In genomic region chr10:62463364-62463763, GRCh38 we compare ENCODE assay signal across 22 cellular contexts.
DNase-seq lines count a peak whose midpoint lies in the region; ATAC-seq lines count a peak whose summit lies in the region.
"Had no signal": no experiment of that assay in that cellular context is flagged by ENCODE, and none has a peak within 500 bp of the region (broad histone marks: within the 10 kb centered on the region; RNA-seq: fewer than 3 reads in every experiment).

No MANE protein-coding gene starts in this region.

- peak; percentile 47 for ATAC-seq in activated CD4-positive, alpha-beta T cell treated with anti-CD3 and anti-CD28 coated beads for 36 hours
- peak; percentile 39 for ATAC-seq in HG02885 (IDR thresholded peaks at IDR 0.05; ENCODE audit: poor library complexity, unreplicated experiment)
- peak; percentile 50 for ATAC-seq in activated T-helper 17 cell treated with anti-CD3 and anti-CD28 coated beads, Interleukin-2, amount 50 U/mL, for 72 hours (replicated peaks)
- peak; percentile 79 for ATAC-seq in stimulated activated effector memory CD8-positive, alpha-beta T cell treated with anti-CD3 and anti-CD28 coated beads, Interleukin-12 subunit alpha, Interleukin-12 subunit beta, amount 100 ng/mL, for 72 hours
- ATAC-seq in GM21576 (IDR thresholded peaks at IDR 0.05; ENCODE audit: unreplicated experiment) = no peak
- ATAC-seq: A549; CD8-positive, alpha-beta T cell; GM12878 had no signal

- H3K36me3 Mint-ChIP-seq in activated CD4-positive, alpha-beta T cell treated with anti-CD3 and anti-CD28 coated beads for 36 hours (ENCODE audit: low read depth) = no peaks in the 10 kb centered on the region
- H3K36me3 Mint-ChIP-seq in activated T-helper 17 cell treated with anti-CD3 and anti-CD28 coated beads, Interleukin-2, amount 50 U/mL, for 72 hours (ENCODE audit: low read depth) = no peaks in the 10 kb centered on the region
- H3K36me3 Mint-ChIP-seq in stimulated activated effector memory CD8-positive, alpha-beta T cell treated with anti-CD3 and anti-CD28 coated beads, Interleukin-12 subunit alpha, Interleukin-12 subunit beta, amount 100 ng/mL, for 72 hours = no peaks in the 10 kb centered on the region
- H3K36me3 Mint-ChIP-seq: CD8-positive, alpha-beta T cell had no signal

- CTCF ChIA-PET in activated CD4-positive, alpha-beta T cell treated with anti-CD3 and anti-CD28 coated beads for 36 hours (lab: Charles Lee) = interaction anchor here (0.6 to 2.4 kb wide), 6 partner anchors 13 to 219 kb away, joined by 3 to 9 read pairs (median 4); no protein-coding TSS in a partner anchor

- no peak overlapping the region for H3K27ac Mint-ChIP-seq in activated CD4-positive, alpha-beta T cell treated with anti-CD3 and anti-CD28 coated beads for 36 hours
- H3K27ac Mint-ChIP-seq in activated T-helper 17 cell treated with anti-CD3 and anti-CD28 coated beads, Interleukin-2, amount 50 U/mL, for 72 hours = no peak overlapping the region
- H3K27ac Mint-ChIP-seq in stimulated activated effector memory CD8-positive, alpha-beta T cell treated with anti-CD3 and anti-CD28 coated beads, Interleukin-12 subunit alpha, Interleukin-12 subunit beta, amount 100 ng/mL, for 72 hours = no peak overlapping the region
- H3K27ac Mint-ChIP-seq: B cell; CD4-positive, alpha-beta T cell; CD8-positive, alpha-beta T cell had no signal

- no peaks in the 10 kb centered on the region for H3K4me1 Mint-ChIP-seq in activated CD4-positive, alpha-beta T cell treated with anti-CD3 and anti-CD28 coated beads for 36 hours
- no peaks in the 10 kb centered on the region for H3K4me1 Mint-ChIP-seq in activated T-helper 17 cell treated with anti-CD3 and anti-CD28 coated beads, Interleukin-2, amount 50 U/mL, for 72 hours
- peaks cover 15% of the 10 kb centered on the region for H3K4me1 Mint-ChIP-seq in stimulated activated effector memory CD8-positive, alpha-beta T cell treated with anti-CD3 and anti-CD28 coated beads, Interleukin-12 subunit alpha, Interleukin-12 subunit beta, amount 100 ng/mL, for 72 hours
- H3K4me1 Mint-ChIP-seq: B cell had no signal

- H3K9me3 Mint-ChIP-seq in activated CD4-positive, alpha-beta T cell treated with anti-CD3 and anti-CD28 coated beads for 36 hours (ENCODE audit: low read depth) = peaks cover 4% of the 10 kb centered on the region
- H3K9me3 Mint-ChIP-seq in activated T-helper 17 cell treated with anti-CD3 and anti-CD28 coated beads, Interleukin-2, amount 50 U/mL, for 72 hours = no peaks in the 10 kb centered on the region
- H3K9me3 Mint-ChIP-seq in stimulated activated effector memory CD8-positive, alpha-beta T cell treated with anti-CD3 and anti-CD28 coated beads, Interleukin-12 subunit alpha, Interleukin-12 subunit beta, amount 100 ng/mL, for 72 hours = no peaks in the 10 kb centered on the region
- H3K9me3 Mint-ChIP-seq: CD4-positive, alpha-beta T cell; CD8-positive, alpha-beta T cell had no signal

- no peak for DNase-seq in activated CD4-positive, alpha-beta T cell treated with anti-CD3 and anti-CD28 coated beads for 36 hours
- no peak for DNase-seq in activated CD4-positive, alpha-beta T cell treated with anti-CD3 and anti-CD28 coated beads for 1 hour
- no peak for DNase-seq in stimulated activated effector memory CD8-positive, alpha-beta T cell treated with anti-CD3 and anti-CD28 coated beads, Interleukin-12 subunit alpha, Interleukin-12 subunit beta, amount 100 ng/mL, for 72 hours (ENCODE audit: low spot score in 2 of 2)
- no peak for DNase-seq in nucleus accumbens (lab: John Stamatoyannopoulos, UW)
- no peak for DNase-seq in HPDE6-E6E7 (ENCODE audit: extremely low spot score)
- DNase-seq: AML-193; CD4-positive, alpha-beta T cell; CD8-positive, alpha-beta T cell; COR-L47; DMS 273 treated with DMSO at 0.1 percent for 48 hours; DMS153; DMS53; DMS79; DND-41; EL; GDM1 had no signal

- no peak overlapping the region for H3K4me3 Mint-ChIP-seq in activated CD4-positive, alpha-beta T cell treated with anti-CD3 and anti-CD28 coated beads for 36 hours
- no peak overlapping the region for H3K4me3 Mint-ChIP-seq in activated T-helper 17 cell treated with anti-CD3 and anti-CD28 coated beads, Interleukin-2, amount 50 U/mL, for 72 hours
- no peak overlapping the region for H3K4me3 Mint-ChIP-seq in stimulated activated effector memory CD8-positive, alpha-beta T cell treated with anti-CD3 and anti-CD28 coated beads, Interleukin-12 subunit alpha, Interleukin-12 subunit beta, amount 100 ng/mL, for 72 hours
- H3K4me3 Mint-ChIP-seq: B cell; CD4-positive, alpha-beta T cell; CD8-positive, alpha-beta T cell had no signal

- POLR2A ChIA-PET in activated CD4-positive, alpha-beta T cell treated with anti-CD3 and anti-CD28 coated beads for 36 hours (lab: Charles Lee) = no interaction called here

- intact Hi-C loops in activated CD4-positive, alpha-beta T cell treated with anti-CD3 and anti-CD28 coated beads for 36 hours (cut with DNase I, micrococcal nuclease) = no loop called here

- H3K27me3 Mint-ChIP-seq in activated CD4-positive, alpha-beta T cell treated with anti-CD3 and anti-CD28 coated beads for 36 hours = peaks cover under 1% of the 10 kb centered on the region
- H3K27me3 Mint-ChIP-seq in activated T-helper 17 cell treated with anti-CD3 and anti-CD28 coated beads, Interleukin-2, amount 50 U/mL, for 72 hours = no peaks in the 10 kb centered on the region
